In the genomic region with DNA sequence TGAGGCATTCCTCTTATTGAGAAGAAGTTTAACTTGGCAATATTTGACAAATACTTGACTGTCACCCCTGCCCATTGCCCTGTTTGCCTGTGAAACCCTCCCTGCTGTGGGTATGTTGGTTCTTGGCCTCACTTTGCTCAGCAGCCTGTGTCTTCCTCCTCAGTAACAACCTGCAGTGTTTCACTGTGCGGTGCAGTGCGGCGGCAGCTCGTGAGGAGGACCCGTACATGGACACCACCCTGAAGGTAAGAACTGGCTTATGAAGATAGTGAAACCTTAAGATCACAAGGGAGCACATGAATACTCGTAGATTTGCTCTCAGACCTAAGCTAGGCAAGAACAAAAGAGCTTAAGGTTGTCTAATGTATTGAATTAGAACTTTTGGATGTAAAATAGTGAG, we compare ENCODE assay signal across 18 cellular contexts. TPM values are rescaled to one million over a fixed set of nuclear protein-coding genes. Genes with fewer than 3 reads are reported as not detected.
DNase-seq lines count a peak whose midpoint lies in the region; ATAC-seq, FAIRE-seq and TF ChIP-seq lines count a peak whose summit lies in the region.
"Had no signal": no experiment of that assay in that cellular context is flagged by ENCODE, and none has a peak within 500 bp of the region (broad histone marks: within the 10 kb centered on the region; RNA-seq: fewer than 3 reads in every experiment).

No MANE protein-coding gene starts in this region.

- H3K27ac ChIP-seq in IMR-90 (ENCODE audit: insufficient read depth, low read length) (no peak overlapping the region), H1 (ENCODE audit: low read depth, low read length) (0 out of 2 replicates have a peak overlapping the region, but pooled peaks have one; percentile 7)
- H3K27ac ChIP-seq: GM23248 had no signal

- H3K36me3 ChIP-seq in IMR-90 (ENCODE audit: control insufficient read depth, insufficient read depth, low read length) = peaks cover 13% of the 10 kb centered on the region
- H3K36me3 ChIP-seq in H1 (ENCODE audit: control insufficient read depth in 2 of 4, insufficient read depth in 4 of 4, low read length in 3 of 4) = peaks cover 3 to 84% (median 22%) of the 10 kb centered on the region in 4 experiments; a peak in 6 of 8 replicates

- H3K56ac ChIP-seq in IMR-90 (ENCODE audit: extremely low read depth, insufficient read depth, low read length) (no peak overlapping the region), H1 (replicated peaks; ENCODE audit: insufficient read length, low read depth, low read length) (no peak overlapping the region)

- no peak overlapping the region for H4K5ac ChIP-seq in IMR-90 (ENCODE audit: low read depth, low read length)
- no peak overlapping the region for H4K5ac ChIP-seq in H1 (ENCODE audit: insufficient read length, low read depth, low read length)

- H3K79me1 ChIP-seq in IMR-90 (ENCODE audit: low read depth in 1 of 2, low read length in 2 of 2) (peaks cover 6 to 7% of the 10 kb centered on the region in 2 experiments; a peak in 3 of 4 replicates), H1 (ENCODE audit: low read depth, low read length) (no peaks in the 10 kb centered on the region)

- H3K4me3 Mint-ChIP-seq in naive B cell = peak overlapping the region in 1 of 8 donors; percentile 17
- H3K4me3 Mint-ChIP-seq: CD8-positive, alpha-beta T cell; HFFc6 had no signal

- H4K91ac ChIP-seq in IMR-90 (ENCODE audit: insufficient read depth, low read depth, low read length) (peak overlapping the region; percentile 28; the same call in 1 of the 2 replicates), H1 (replicated peaks; ENCODE audit: insufficient read length, low read length) (no peak overlapping the region)

- H3K4me3 ChIP-seq in IMR-90 (ENCODE audit: insufficient read depth, low read depth, low read length) (no peak overlapping the region), H1 (ENCODE audit: extremely low read depth in 1 of 4, insufficient read depth in 2 of 4, low read depth in 3 of 4, low read length in 4 of 4) (no peak overlapping the region)
- H3K4me3 ChIP-seq: BLaER1 treated with 17β-estradiol and CSF1 and Interleukin-3, amounts not matched to agents 10 nM and 100 nM; GM23248 had no signal

- peaks cover 24 to 31% (median 27%) of the 10 kb centered on the region in 3 donors for H3K4me1 Mint-ChIP-seq in naive B cell

- TF ChIP-seq POLR2A in IMR-90 (IDR thresholded peaks at IDR 0.05; ENCODE audit: low read depth, low read length) (no peak), H1 (IDR thresholded peaks at IDR 0.05; ENCODE audit: control extremely low read depth in 1 of 2, low read depth in 2 of 2, low read length in 2 of 2) (no peak)

- H3K9me3 ChIP-seq in IMR-90 (ENCODE audit: control insufficient read depth, insufficient read depth, low read length) = no peaks in the 10 kb centered on the region
- H3K9me3 ChIP-seq in H1 (ENCODE audit: insufficient read depth in 2 of 2, low read depth in 1 of 2, low read length in 1 of 2) = no peaks in the 10 kb centered on the region
- H3K9me3 ChIP-seq: BLaER1 treated with 17β-estradiol and CSF1 and Interleukin-3, amounts not matched to agents 10 nM and 100 nM had no signal

- H3K9me1 ChIP-seq in IMR-90 (ENCODE audit: insufficient read depth, low read length) = peaks cover 7% of the 10 kb centered on the region

- dilution Hi-C loops in IMR-90 (cut with HindIII; ENCODE audit: low sequenced_read_pairs, unreplicated experiment) = no loop called here

- FAIRE-seq in H1 (lab: Jason Lieb, UNC) = no peak
- FAIRE-seq: A204.1, GM19239, H54 had no signal

- peaks cover 5% of the 10 kb centered on the region for H3K4me1 ChIP-seq in IMR-90 (ENCODE audit: control insufficient read depth, insufficient read depth, low read length)
- no peaks in the 10 kb centered on the region; a peak in 1 of 7 replicates for H3K4me1 ChIP-seq in H1 (replicated peaks in 1 of 4; ENCODE audit: control insufficient read depth in 3 of 4, insufficient read depth in 4 of 4, low read length in 3 of 4)

- H2BK120ac ChIP-seq in IMR-90 (ENCODE audit: low read depth, low read length) = no peak overlapping the region
- no peak overlapping the region for H2BK120ac ChIP-seq in H1 (replicated peaks; ENCODE audit: low read depth, low read length)

- H3K36me3 Mint-ChIP-seq in naive B cell = peaks cover 0 to 4% of the 10 kb centered on the region in 2 donors

- TF ChIP-seq RAD21 in IMR-90 (IDR thresholded peaks at IDR 0.05; ENCODE audit: low read length) = no peak
- no peak for TF ChIP-seq RAD21 in H1 (IDR thresholded peaks at IDR 0.05 in 1 of 2, conservative IDR thresholded peaks at IDR 0.05 in 1 of 2; ENCODE audit: low read depth in 2 of 2, low read length in 2 of 2)

- H2AK5ac ChIP-seq in IMR-90 (ENCODE audit: low read depth, low read length) (0 out of 2 replicates have a peak overlapping the region, but pooled peaks have one; percentile 30), H1 (ENCODE audit: low read depth, low read length) (no peak overlapping the region)

- CTCF ChIA-PET in IMR-90 (lab: Yijun Ruan, JAX) (no interaction called here), H1 (lab: Charles Lee; ENCODE audit: partially characterized antibody) (interaction anchor here (1.1 to 1.5 kb wide), 2 partner anchors 12 to 30 kb away, joined by 3 to 5 read pairs; no protein-coding TSS in a partner anchor)

- peak overlapping the region in 5 of 6 donors; percentile 21 to 91 (median 82) for H3K27ac Mint-ChIP-seq in naive B cell
- H3K27ac Mint-ChIP-seq: CD8-positive, alpha-beta T cell; HFFc6 had no signal

- H2BK5ac ChIP-seq in IMR-90 (ENCODE audit: low read depth, low read length, poor library complexity, severe bottlenecking) = no peak overlapping the region
- H2BK5ac ChIP-seq in H1 (ENCODE audit: low read depth, low read length) = no peak overlapping the region

- H2BK15ac ChIP-seq in IMR-90 (ENCODE audit: low read depth, low read length) = no peak overlapping the region
- H2BK15ac ChIP-seq in H1 (ENCODE audit: low read length) = no peak overlapping the region

- no peak overlapping the region for H4K8ac ChIP-seq in IMR-90 (ENCODE audit: low read depth in 2 of 2, low read length in 2 of 2)
- no peak overlapping the region for H4K8ac ChIP-seq in H1 (ENCODE audit: extremely low read depth, insufficient read depth, low read length)

- H2BK12ac ChIP-seq in H1 (ENCODE audit: low read depth, low read length) = no peak overlapping the region

- no peaks in the 10 kb centered on the region for H4K20me1 ChIP-seq in IMR-90 (ENCODE audit: insufficient read depth, low read length)
- H4K20me1 ChIP-seq in H1 (replicated peaks in 1 of 2; ENCODE audit: control insufficient read depth in 1 of 2, insufficient read depth in 2 of 2, low read length in 2 of 2) = no peaks in the 10 kb centered on the region
- H4K20me1 ChIP-seq: BLaER1 treated with 17β-estradiol and CSF1 and Interleukin-3, amounts not matched to agents 10 nM and 100 nM had no signal

- H3K18ac ChIP-seq in IMR-90 (ENCODE audit: low read depth, low read length) (no peak overlapping the region), H1 (ENCODE audit: extremely low read depth, low read length) (no peak overlapping the region)

- H3K9ac ChIP-seq in IMR-90 (ENCODE audit: low read depth, low read length) = no peak overlapping the region
- no peak overlapping the region for H3K9ac ChIP-seq in H1 (replicated peaks in 1 of 4; ENCODE audit: extremely low read depth in 1 of 4, low read depth in 3 of 4, low read length in 3 of 4)
- H3K9ac ChIP-seq: BLaER1 treated with 17β-estradiol and CSF1 and Interleukin-3, amounts not matched to agents 10 nM and 100 nM; GM23248 had no signal

- H3K27me3 ChIP-seq in IMR-90 (ENCODE audit: control insufficient read depth, insufficient read depth, low read length) (no peaks in the 10 kb centered on the region), H1 (replicated peaks in 1 of 4; ENCODE audit: control insufficient read depth in 3 of 4, extremely low read depth in 1 of 4, insufficient read depth in 3 of 4, low read length in 3 of 4) (no peaks in the 10 kb centered on the region)
- H3K27me3 ChIP-seq: BLaER1 treated with 17β-estradiol and CSF1 and Interleukin-3, amounts not matched to agents 10 nM and 100 nM had no signal

- POLR2A ChIA-PET in IMR-90 (lab: Charles Lee; ENCODE audit: unreplicated experiment) = no interaction called here
- POLR2A ChIA-PET in H1 (lab: Charles Lee; ENCODE audit: partially characterized antibody) = no interaction called here

- intact Hi-C loops in IMR-90 (cut with micrococcal nuclease) = no loop called here

- H3K9me3 Mint-ChIP-seq in naive B cell = no peaks in the 10 kb centered on the region
- H3K9me3 Mint-ChIP-seq: CD8-positive, alpha-beta T cell; HFFc6 had no signal

- H2AFZ ChIP-seq in IMR-90 (replicated peaks; ENCODE audit: low read length, poor library complexity) = no peak overlapping the region
- H2AFZ ChIP-seq in H1 (ENCODE audit: low read length) = no peak overlapping the region
- H2AFZ ChIP-seq: GM23248 had no signal

- H3K27me3 Mint-ChIP-seq in naive B cell = no peaks in the 10 kb centered on the region

- no peaks in the 10 kb centered on the region for H3K23me2 ChIP-seq in H1 (ENCODE audit: low read depth, low read length)

- H3K14ac ChIP-seq in IMR-90 (replicated peaks; ENCODE audit: low read depth, low read length) (no peak overlapping the region), H1 (ENCODE audit: insufficient read length) (no peak overlapping the region)

- TF ChIP-seq CTCF in IMR-90 (conservative IDR thresholded peaks at IDR 0.05; ENCODE audit: low read depth, low read length) (no peak), H1 (IDR thresholded peaks at IDR 0.05; ENCODE audit: control extremely low read depth in 1 of 3, insufficient read depth in 1 of 3, low read depth in 1 of 3, low read length in 3 of 3) (no peak)

- TF ChIP-seq EP300 in H1 (IDR thresholded peaks at IDR 0.05; ENCODE audit: borderline replicate concordance in 1 of 2, low read depth in 2 of 2, low read length in 2 of 2) = no peak

- no peak overlapping the region for H3K4ac ChIP-seq in IMR-90 (ENCODE audit: low read depth, low read length)
- no peak overlapping the region for H3K4ac ChIP-seq in H1 (replicated peaks; ENCODE audit: insufficient read length, low read depth, low read length)

- H3K79me2 ChIP-seq in H1 (ENCODE audit: control insufficient read depth in 1 of 2, insufficient read depth in 2 of 2, low read length in 2 of 2) = no peaks in the 10 kb centered on the region

- WGBS in IMR-90 (ENCODE audit: extremely low coverage in 2 of 2, insufficient read length in 1 of 2), 2 experiments = 100% methylated on average over 1 of the region's 6 CpGs; no CpG with 5 or more reads in 1 of the 2 experiments
- WGBS in H1 (ENCODE audit: extremely low coverage in 1 of 2, insufficient coverage in 1 of 2, insufficient read length in 1 of 2, insufficient replicate concordance in 2 of 2, low coverage in 1 of 2, low lambda C conversion rate in 2 of 2, missing lambda C conversion rate in 1 of 2), 2 experiments = 100% methylated on average over 6 of the region's 6 CpGs; no CpG with 5 or more reads in 1 of the 2 experiments

- H3K23ac ChIP-seq in IMR-90 (ENCODE audit: low read depth, low read length) (no peak overlapping the region), H1 (ENCODE audit: insufficient read length) (no peak overlapping the region)

- no peak overlapping the region for H3K4me2 ChIP-seq in IMR-90 (ENCODE audit: low read depth, low read length)
- no peak overlapping the region for H3K4me2 ChIP-seq in H1 (ENCODE audit: insufficient read depth in 1 of 2, low read depth in 2 of 2, low read length in 2 of 2)

- BruUV-seq in IMR-90 (replicated peaks; lab: Mats Ljungman, UMichigan) = no TSS peak

- ATAC-seq in IMR-90 (ENCODE audit: low read depth) = no peak
- no peak for ATAC-seq in naive B cell (ENCODE audit: low read depth in 2 of 2)
- no peak for ATAC-seq in GM21360 (IDR thresholded peaks at IDR 0.05; ENCODE audit: unreplicated experiment)
- ATAC-seq: CD8-positive, alpha-beta T cell; HCT116 had no signal

- no peak overlapping the region for H2AK9ac ChIP-seq in IMR-90 (replicated peaks; ENCODE audit: low read depth, low read length, poor library complexity)

- no peak overlapping the region for H2BK20ac ChIP-seq in IMR-90 (ENCODE audit: low read depth, low read length)
- no peak overlapping the region for H2BK20ac ChIP-seq in H1 (ENCODE audit: low read length)

- DNase-seq in IMR-90 (no peak), H1 (ENCODE audit: low read depth in 1 of 2, low spot score in 2 of 2) (no peak), naive B cell (no peak), NOMO-1 treated with dmso at 0.1 percent for 144 hours (lab: John Stamatoyannopoulos, UW; ENCODE audit: unreplicated experiment) (no peak)
- DNase-seq in stimulated activated naive CD4-positive, alpha-beta T cell (lab: John Stamatoyannopoulos, UW) = no peak
- DNase-seq: ACHN; Calu3; CD8-positive, alpha-beta T cell; DMS79 treated with DMSO at 0.1 percent for 48 hours; GF-D8; GM23248; HFFc6 had no signal

- in situ Hi-C loops in IMR-90 (cut with MboI; ENCODE audit: low sequenced_read_pairs) = no loop called here

RNA-seq across cellular contexts. Expression of a gene that starts 21.0 kb away (rescaled TPM):
- total RNA-seq in IMR-90 (2012; rRNA removed) = 24.2 and 25.6 TPM in 2 replicates
- polyA plus RNA-seq in IMR-90 (2012; rRNA removed) (12.8 and 15.2 TPM in 2 replicates), H1 (2011; rRNA removed) (23.7 and 24.0 TPM in 2 replicates), naive B cell (ENCODE audit: low read depth in 6 of 6) (10 to 100 TPM; 67.0 to 89.0 (median 74.4) TPM)
- polyA plus RNA-seq in IMR-90 (2012; cell fraction: cytosol; rRNA removed) = 5.1 and 6.9 TPM in 2 replicates
- 4.2 and 12.3 TPM in 2 replicates for polyA plus RNA-seq in IMR-90 (2012; cell fraction: nucleus; rRNA removed; ENCODE audit: low replicate concordance)
- 42.8 and 48.7 TPM in 2 replicates for total RNA-seq in H1 (2021; fragmentation: NEBNext Ultra II Directional; extraction: Animal tissue kit (Norgen Biotek cat#: 25700))
- 32.5 TPM for polyA plus RNA-seq in H1 (2011; cell fraction: cytosol; rRNA removed)
- 22.5 TPM for polyA plus RNA-seq in H1 (2011; cell fraction: nucleus; rRNA removed)
- 32.6 to 41.2 TPM (median 36.7 TPM) in 4 replicates for polyA plus RNA-seq in H1 (2012, experiment 1 of 2)
- 5.4 TPM for polyA plus RNA-seq in H1 (2012, experiment 2 of 2)
- polyA plus RNA-seq in H1 (2013, experiment 1 of 2) = 24.1 TPM
- 23.6 TPM for polyA plus RNA-seq in H1 (2013, experiment 2 of 2)
- 50.7 and 61.1 TPM in 2 replicates for polyA minus RNA-seq in H1 (2011; rRNA and poly(A)+ RNA removed)
- polyA minus RNA-seq in H1 (2011; cell fraction: cytosol; rRNA and poly(A)+ RNA removed) = 27.6 TPM
- 38.2 TPM for polyA minus RNA-seq in H1 (2011; cell fraction: nucleus; rRNA and poly(A)+ RNA removed)
